Comparison of ENCODE assay signal across 24 cellular contexts in genomic region chr12:51126297-51126696, GRCh38.
"Had no signal": no experiment of that assay in that cellular context is flagged by ENCODE, and none has a peak within 500 bp of the region (broad histone marks: within the 10 kb centered on the region; RNA-seq: fewer than 3 reads in every experiment).

No MANE protein-coding gene starts in this region.

- ATAC-seq: gastroesophageal sphincter; heart left ventricle; mucosa of descending colon; naive thymus-derived CD8-positive, alpha-beta T cell had no signal

- H3K9ac ChIP-seq: parathyroid adenoma had no signal

- H3K4me1 ChIP-seq: colonic mucosa, gastroesophageal sphincter, parathyroid adenoma, stomach, vagina had no signal

- H3K27ac Mint-ChIP-seq: endodermal cell had no signal

- H3K27me3 Mint-ChIP-seq: brain; naive thymus-derived CD8-positive, alpha-beta T cell had no signal

- H3K36me3 ChIP-seq: colonic mucosa, vagina had no signal

- H3K27me3 ChIP-seq: colonic mucosa, gastroesophageal sphincter, heart left ventricle, stomach, vagina had no signal

- H3K79me2 ChIP-seq: parathyroid adenoma had no signal

- H3K4me3 Mint-ChIP-seq: brain; endodermal cell; naive thymus-derived CD8-positive, alpha-beta T cell had no signal

- H3K9me3 ChIP-seq: colonic mucosa, gastroesophageal sphincter, heart left ventricle, mucosa of descending colon, stomach, vagina had no signal

- H3K9me3 Mint-ChIP-seq: brain; endodermal cell; naive thymus-derived CD8-positive, alpha-beta T cell had no signal

- H3K4me3 ChIP-seq: colonic mucosa, gastroesophageal sphincter, heart left ventricle, mucosa of descending colon, stomach, vagina had no signal

- H2AFZ ChIP-seq: parathyroid adenoma had no signal

- DNase-seq: activated CD4-positive, alpha-beta T cell treated with anti-CD3 and anti-CD28 coated beads, Interleukin-2, amount 50 U/mL, for 1 hour; activated CD4-positive, CD25-positive, alpha-beta regulatory T cell treated with anti-CD3 and anti-CD28 coated beads, Interleukin-2, amount 50 U/mL, for 72 hours; activated CD8-positive, alpha-beta memory T cell treated with anti-CD3 and anti-CD28 coated beads, Interleukin-2, amount 50 U/mL, for 4 hours; activated gamma-delta T cell; activated T-cell treated with anti-CD3 and anti-CD28 coated beads, Interleukin-2, amount 50 U/mL, for 48 hours; central memory CD4-positive, alpha-beta T cell; colonic mucosa; endodermal cell; erythroblast; heart left ventricle; kidney glomerular epithelial cell; mesenchymal stem cell; mucosa of descending colon; naive thymus-derived CD8-positive, alpha-beta T cell; stimulated activated CD4-positive, alpha-beta T cell treated with anti-CD3 and anti-CD28 coated beads, Interleukin-2, amount 100 ng/mL, for 48 hours; stomach; SW 1271; T-helper 2 cell; trophoblast cell had no signal

- H3K27ac ChIP-seq: colonic mucosa, gastroesophageal sphincter, heart left ventricle, parathyroid adenoma, stomach, vagina, VCaP had no signal
